ENCODE assay signal across 21 cellular contexts in genomic region chr11:132681971-132682370, GRCh38.
DNase-seq lines count a peak whose midpoint lies in the region; TF ChIP-seq lines count a peak whose summit lies in the region.
"Had no signal": no experiment of that assay in that cellular context is flagged by ENCODE, and none has a peak within 500 bp of the region (broad histone marks: within the 10 kb centered on the region; RNA-seq: fewer than 3 reads in every experiment).

No MANE protein-coding gene starts in this region.

- no peaks in the 10 kb centered on the region for H3K27me3 Mint-ChIP-seq in activated T-helper 2 cell treated with anti-CD3 and anti-CD28 coated beads, Interferon-gamma antibody, Interleukin-2, Interleukin-4, amounts not matched to agents 10 μg/mL and 5 μg/mL and 100 μg/mL, durations not matched to agents 14 hours and 24 hours and 36 hours (ENCODE audit: low read depth)

- no peaks in the 10 kb centered on the region for H3K79me2 ChIP-seq in smooth muscle cell (ENCODE audit: low read depth)

- H2AFZ ChIP-seq in smooth muscle cell (ENCODE audit: low read depth) = no peak overlapping the region
- H2AFZ ChIP-seq: GM23248 had no signal

- H3K4me3 Mint-ChIP-seq in activated T-helper 2 cell treated with anti-CD3 and anti-CD28 coated beads, Interferon-gamma antibody, Interleukin-2, Interleukin-4, amounts not matched to agents 10 μg/mL and 5 μg/mL and 100 μg/mL, durations not matched to agents 14 hours and 24 hours and 36 hours (ENCODE audit: low read depth) = no peak overlapping the region
- H3K4me3 Mint-ChIP-seq: CD4-positive, alpha-beta memory T cell had no signal

- peak overlapping the region; percentile 68 for H3K27ac ChIP-seq in smooth muscle cell (ENCODE audit: low read depth)
- H3K27ac ChIP-seq: A549, GM23248 had no signal

- peaks cover 5% of the 10 kb centered on the region for H3K4me1 ChIP-seq in smooth muscle cell (ENCODE audit: low read depth)
- H3K4me1 ChIP-seq: A549, BE2C had no signal

- H3K27me3 ChIP-seq in smooth muscle cell (ENCODE audit: low read depth) = no peaks in the 10 kb centered on the region
- H3K27me3 ChIP-seq: BE2C had no signal

- no peaks in the 10 kb centered on the region for H3K36me3 Mint-ChIP-seq in activated T-helper 2 cell treated with anti-CD3 and anti-CD28 coated beads, Interferon-gamma antibody, Interleukin-2, Interleukin-4, amounts not matched to agents 10 μg/mL and 5 μg/mL and 100 μg/mL, durations not matched to agents 14 hours and 24 hours and 36 hours (ENCODE audit: low read depth)
- H3K36me3 Mint-ChIP-seq: CD4-positive, alpha-beta memory T cell had no signal

- no peaks in the 10 kb centered on the region for H3K9me3 Mint-ChIP-seq in activated T-helper 2 cell treated with anti-CD3 and anti-CD28 coated beads, Interferon-gamma antibody, Interleukin-2, Interleukin-4, amounts not matched to agents 10 μg/mL and 5 μg/mL and 100 μg/mL, durations not matched to agents 14 hours and 24 hours and 36 hours

- DNase-seq in NCI-H510A treated with DMSO at 0.1 percent for 48 hours (lab: John Stamatoyannopoulos, UW) (peak; percentile 30), NCI-H510A (lab: John Stamatoyannopoulos, UW) (no peak), head of caudate nucleus (peak in 33 of 42 donors; percentile 5 to 69 (median 35)), smooth muscle cell (lab: John Stamatoyannopoulos, UW; ENCODE audit: unreplicated experiment) (no peak), NCI-H187 treated with DMSO at 0.1 percent for 48 hours (lab: John Stamatoyannopoulos, UW) (no peak)
- no peak for DNase-seq in activated T-helper 2 cell treated with anti-CD3 and anti-CD28 coated beads, Interferon-gamma antibody, Interleukin-2, Interleukin-4, amounts not matched to agents 10 μg/mL and 5 μg/mL and 100 μg/mL, durations not matched to agents 14 hours and 24 hours and 36 hours (ENCODE audit: low spot score)
- DNase-seq in effector CD8-positive, alpha-beta T cell (lab: John Stamatoyannopoulos, UW) = no peak
- DNase-seq: 8988T; ACHN; AML-193; BE2C; C1 segment of cervical spinal cord; Calu3; CD4-positive, alpha-beta memory T cell; COR-L47; DMS53; DMS79 treated with DMSO at 0.1 percent for 48 hours; GM23248; H7; HCEC 1CT had no signal

- H3K4me1 Mint-ChIP-seq in activated T-helper 2 cell treated with anti-CD3 and anti-CD28 coated beads, Interferon-gamma antibody, Interleukin-2, Interleukin-4, amounts not matched to agents 10 μg/mL and 5 μg/mL and 100 μg/mL, durations not matched to agents 14 hours and 24 hours and 36 hours (ENCODE audit: low read depth) = peaks cover 5% of the 10 kb centered on the region

- no peak overlapping the region for H3K27ac Mint-ChIP-seq in activated T-helper 2 cell treated with anti-CD3 and anti-CD28 coated beads, Interferon-gamma antibody, Interleukin-2, Interleukin-4, amounts not matched to agents 10 μg/mL and 5 μg/mL and 100 μg/mL, durations not matched to agents 14 hours and 24 hours and 36 hours

- no peak overlapping the region for H3K4me2 ChIP-seq in smooth muscle cell
- H3K4me2 ChIP-seq: A549 had no signal

- 59% methylated on average over 7 of the region's 7 CpGs for WGBS in smooth muscle cell (ENCODE audit: low lambda C conversion rate)

- no peak for TF ChIP-seq CTCF in smooth muscle cell (IDR thresholded peaks at IDR 0.05; ENCODE audit: borderline replicate concordance, insufficient read depth, poor library complexity, severe bottlenecking)

- no peaks in the 10 kb centered on the region for H3F3A ChIP-seq in smooth muscle cell (ENCODE audit: low read depth)

- H3K9ac ChIP-seq in smooth muscle cell (ENCODE audit: low read depth) = no peak overlapping the region
- H3K9ac ChIP-seq: GM23248 had no signal

- no peaks in the 10 kb centered on the region for H4K20me1 ChIP-seq in smooth muscle cell (ENCODE audit: low read depth)

- no peak overlapping the region for H3K4me3 ChIP-seq in smooth muscle cell
- H3K4me3 ChIP-seq: A549, GM23248 had no signal

- no peaks in the 10 kb centered on the region for H3K36me3 ChIP-seq in smooth muscle cell (ENCODE audit: low read depth)
- H3K36me3 ChIP-seq: BE2C had no signal

- intact Hi-C loops in head of caudate nucleus (cut with DNase I) = no loop called here
- intact Hi-C loops in activated T-helper 2 cell treated with anti-CD3 and anti-CD28 coated beads, Interferon-gamma antibody, Interleukin-2, Interleukin-4, amounts not matched to agents 10 μg/mL and 5 μg/mL and 100 μg/mL, durations not matched to agents 14 hours and 24 hours and 36 hours (cut with micrococcal nuclease) = no loop called here

- H3K9me3 ChIP-seq in smooth muscle cell (replicated peaks; ENCODE audit: low read depth) = no peaks in the 10 kb centered on the region
- H3K9me3 ChIP-seq: A549, BE2C had no signal

Comparison
In these comparisons a context has a peak if more than half of its experiments do, and no peak if none do; other contexts are left out.
1. DNase-seq: peak in NCI-H510A treated with DMSO at 0.1 percent for 48 hours (single experiment) and head of caudate nucleus (33 of 42); none in NCI-H510A (single experiment), smooth muscle cell (single experiment), activated T-helper 2 cell treated with anti-CD3 and anti-CD28 coated beads, Interferon-gamma antibody, Interleukin-2, Interleukin-4, amounts not matched to agents 10 μg/mL and 5 μg/mL and 100 μg/mL, durations not matched to agents 14 hours and 24 hours and 36 hours (single experiment), NCI-H187 treated with DMSO at 0.1 percent for 48 hours (single experiment) and effector CD8-positive, alpha-beta T cell (single experiment).